ENCODE assay signal across 24 cellular contexts in genomic region chr6:12545141-12545540, GRCh38.
"Had no signal": no experiment of that assay in that cellular context is flagged by ENCODE, and none has a peak within 500 bp of the region (broad histone marks: within the 10 kb centered on the region; RNA-seq: fewer than 3 reads in every experiment).

No MANE protein-coding gene starts in this region.

- H3K27ac ChIP-seq: foreskin keratinocyte, uterus had no signal

- H3K4me1 ChIP-seq: uterus had no signal

- H3K9me3 ChIP-seq: uterus had no signal

- H3K9me3 Mint-ChIP-seq: activated B cell treated with CpG ODN at 0.5 μM for 24 hours; activated T-helper 17 cell treated with anti-CD3 and anti-CD28 coated beads, Interleukin-2, amount 50 U/mL, for 72 hours had no signal

- H3K36me3 Mint-ChIP-seq: activated naive CD8-positive, alpha-beta T cell treated with anti-CD3 and anti-CD28 coated beads for 36 hours; immature natural killer cell had no signal

- H3K36me3 ChIP-seq: left ventricle myocardium inferior, uterus had no signal

- H3K27ac Mint-ChIP-seq: activated B cell treated with CpG ODN at 0.5 μM for 24 hours; activated CD4-positive, alpha-beta T cell treated with anti-CD3 and anti-CD28 coated beads for 36 hours; activated naive CD8-positive, alpha-beta T cell treated with anti-CD3 and anti-CD28 coated beads for 36 hours; activated T-cell treated with anti-CD3 and anti-CD28 coated beads, Interleukin-2, amount 50 U/mL, for 24 hours; activated T-helper 17 cell treated with anti-CD3 and anti-CD28 coated beads, Interleukin-2, amount 50 U/mL, for 72 hours; immature natural killer cell; nephron progenitor cell; stimulated activated naive B cell treated with anti-CD40 and anti-IgM and Interleukin-4, amounts not matched to agents 10 μg/mL and 1 μg/mL and 100 μg/mL, for 72 hours had no signal

- H3K27me3 ChIP-seq: foreskin keratinocyte, uterus had no signal

- FAIRE-seq: bronchial epithelial cell had no signal

- H3K4me1 Mint-ChIP-seq: activated B cell treated with CpG ODN at 0.5 μM for 24 hours; activated CD4-positive, alpha-beta T cell treated with anti-CD3 and anti-CD28 coated beads for 36 hours; activated naive CD8-positive, alpha-beta T cell treated with anti-CD3 and anti-CD28 coated beads for 36 hours; activated T-helper 17 cell treated with anti-CD3 and anti-CD28 coated beads, Interleukin-2, amount 50 U/mL, for 72 hours; immature natural killer cell; nephron progenitor cell; stimulated activated naive B cell treated with anti-CD40 and anti-IgM and Interleukin-4, amounts not matched to agents 10 μg/mL and 1 μg/mL and 100 μg/mL, for 72 hours had no signal

- DNase-seq: activated B cell treated with CpG ODN at 0.5 μM for 24 hours; activated CD4-positive, alpha-beta T cell treated with anti-CD3 and anti-CD28 coated beads for 36 hours; activated CD4-positive, alpha-beta T cell treated with anti-CD3 and anti-CD28 coated beads, Interleukin-2, amount 50 U/mL, for 4 hours; activated CD8-positive, alpha-beta memory T cell treated with anti-CD3 and anti-CD28 coated beads for 24 hours; activated CD8-positive, alpha-beta memory T cell treated with anti-CD3 and anti-CD28 coated beads, Interleukin-2, amount 50 U/mL, for 4 hours; activated naive CD4-positive, alpha-beta T cell treated with Interleukin-2 at 50 U/mL for 16 hours; activated naive CD8-positive, alpha-beta T cell treated with anti-CD3 and anti-CD28 coated beads for 36 hours; activated T-cell treated with anti-CD3 and anti-CD28 coated beads, Interleukin-2, amount 50 U/mL, for 24 hours; cerebellar nuclear complex; effector CD4-positive, alpha-beta T cell; immature natural killer cell; left ventricle myocardium inferior; midbrain; nephron progenitor cell; posterior cingulate gyrus; stimulated activated CD4-positive, alpha-beta T cell treated with anti-CD3 and anti-CD28 coated beads, Interleukin-2, amount 100 ng/mL, for 48 hours; stimulated activated CD8-positive, alpha-beta memory T cell treated with anti-CD3 and anti-CD28 coated beads, Interleukin-4, amount 100 ng/mL, for 48 hours; stimulated activated naive B cell treated with anti-CD40 and anti-IgM and Interleukin-4, amounts not matched to agents 10 μg/mL and 1 μg/mL and 100 μg/mL, for 72 hours; T-helper 9 cell; trophoblast cell; uterus had no signal

- H3K4me3 Mint-ChIP-seq: activated B cell treated with CpG ODN at 0.5 μM for 24 hours; activated CD4-positive, alpha-beta T cell treated with anti-CD3 and anti-CD28 coated beads for 36 hours; activated naive CD8-positive, alpha-beta T cell treated with anti-CD3 and anti-CD28 coated beads for 36 hours; activated T-cell treated with anti-CD3 and anti-CD28 coated beads, Interleukin-2, amount 50 U/mL, for 24 hours; activated T-helper 17 cell treated with anti-CD3 and anti-CD28 coated beads, Interleukin-2, amount 50 U/mL, for 72 hours; immature natural killer cell; nephron progenitor cell; stimulated activated naive B cell treated with anti-CD40 and anti-IgM and Interleukin-4, amounts not matched to agents 10 μg/mL and 1 μg/mL and 100 μg/mL, for 72 hours had no signal

- H3K4me3 ChIP-seq: left ventricle myocardium inferior, uterus had no signal
